Comparison of ENCODE assay signal across 1 cellular context in the genomic region with DNA sequence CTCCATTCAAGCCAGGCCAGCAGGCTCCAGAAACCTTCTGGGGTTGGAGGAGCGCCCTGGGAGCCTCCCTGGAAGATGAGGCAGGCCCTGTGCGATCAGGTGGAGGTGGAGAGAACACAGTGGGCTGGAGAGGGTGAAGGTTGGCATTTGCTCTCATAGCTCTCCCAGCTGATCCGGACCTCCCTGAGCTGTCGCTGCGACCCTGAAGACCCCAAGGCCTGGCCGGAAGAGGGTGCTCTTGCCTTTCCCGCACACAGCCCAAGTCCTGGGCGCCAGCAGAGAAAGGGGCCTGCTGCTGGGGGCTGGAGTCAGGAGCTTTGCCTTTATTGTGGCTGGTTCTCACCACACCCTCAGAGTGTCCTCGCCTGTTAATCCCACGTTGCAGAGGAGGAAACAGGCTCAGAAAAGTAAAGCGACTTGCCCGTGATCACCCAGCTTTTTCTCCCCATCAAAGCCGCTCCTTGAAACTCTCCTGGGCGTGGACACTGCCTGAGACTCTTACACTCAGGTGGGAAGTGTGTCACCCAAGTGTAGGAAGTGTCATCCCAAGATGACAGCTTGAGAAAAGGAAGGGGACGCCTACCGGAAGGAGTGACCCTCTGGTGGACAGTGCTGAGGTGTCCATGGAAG.
TF ChIP-seq lines count a peak whose summit lies in the region.

No MANE protein-coding gene starts in this region.

TF ChIP-seq in SK-N-SH, 30 proteins besides CTCF, POLR2A, EP300 and RAD21:
- no peak for TF ChIP-seq TAF1 (IDR thresholded peaks at IDR 0.05; ENCODE audit: borderline replicate concordance, low read depth, low read length)
- TF ChIP-seq RCOR1 (IDR thresholded peaks at IDR 0.05; ENCODE audit: low read length): peak; percentile 46; the same call in 1 of the 2 replicates
- peak; percentile 22; the same call in 1 of the 2 replicates for TF ChIP-seq MXI1 (IDR thresholded peaks at IDR 0.05; ENCODE audit: low read depth, low read length)
- TF ChIP-seq SMC3 (IDR thresholded peaks at IDR 0.05; ENCODE audit: low read depth, low read length): peak; percentile 94
